ENCODE assay signal across 8 cellular contexts in the genomic region with DNA sequence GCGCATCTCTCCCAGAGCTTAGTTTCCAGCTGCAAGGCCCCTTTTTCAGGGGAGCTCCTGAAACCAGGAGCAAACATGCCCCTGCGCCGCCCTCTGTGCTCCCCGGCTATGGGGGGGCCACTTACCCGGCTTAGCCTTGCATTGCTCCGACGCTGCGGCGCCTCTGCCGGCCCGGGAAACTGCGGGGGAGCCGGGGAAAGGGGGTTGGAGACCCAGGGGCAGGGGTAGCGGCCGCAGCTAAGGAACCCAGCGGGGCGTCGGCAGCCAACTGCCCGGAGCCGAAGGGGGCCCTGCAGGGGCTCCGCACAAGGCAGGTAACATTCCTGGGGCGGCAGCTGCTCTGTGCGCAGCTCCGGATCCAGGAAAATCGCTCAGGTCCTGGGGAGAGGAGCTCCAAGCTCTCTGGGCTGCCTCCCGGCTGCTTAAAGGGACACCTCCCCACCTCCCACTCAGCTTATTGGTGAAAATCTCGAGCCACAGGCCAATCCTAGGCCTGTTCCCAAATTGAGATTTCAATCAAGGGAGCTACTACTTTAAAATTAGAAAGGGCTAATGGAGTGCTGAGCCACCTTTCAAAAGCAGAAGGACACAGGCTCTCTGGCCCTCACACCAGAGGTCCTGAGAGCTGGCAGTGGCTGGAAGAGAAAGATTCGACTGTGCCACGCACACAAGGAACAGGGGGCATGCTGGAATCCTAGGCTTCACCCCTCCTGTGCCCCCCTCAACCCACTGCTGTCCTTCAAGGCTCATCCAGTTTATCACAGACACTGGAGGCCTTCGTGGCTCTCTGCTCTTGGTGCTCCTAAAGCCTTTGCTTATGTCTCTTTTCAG. TPM values are rescaled to one million over a fixed set of nuclear protein-coding genes. Genes with fewer than 3 reads are reported as not detected.
DNase-seq lines count a peak whose midpoint lies in the region; ATAC-seq and TF ChIP-seq lines count a peak whose summit lies in the region.

No MANE protein-coding gene starts in this region.

- intact Hi-C loops in lower leg skin (cut with DNase I; ENCODE audit: low total_unique reads) = no loop called here

- TF ChIP-seq POLR2A in lower leg skin (IDR thresholded peaks at IDR 0.05) = no peak

- WGBS in lower leg skin, 2 donors = 15 to 16% methylated on average over 26 to 29 of the region's 30 CpGs

- no peak for ATAC-seq in HG03460 (IDR thresholded peaks at IDR 0.05; ENCODE audit: unreplicated experiment)

- peak; percentile 10 for DNase-seq in NCI-H146 treated with DMSO at 0.1 percent for 48 hours (lab: John Stamatoyannopoulos, UW; ENCODE audit: unreplicated experiment)
- peak; percentile 67 for DNase-seq in epithelial cell of esophagus (ENCODE audit: low read depth)
- DNase-seq in lower leg skin (ENCODE audit: low spot score in 2 of 2) = peak; percentile 55 to 89
- no peak for DNase-seq in SHP77 (lab: John Stamatoyannopoulos, UW)
- DNase-seq in NCI-H226 = no peak
- DNase-seq in cerebellar nuclear complex (lab: John Stamatoyannopoulos, UW) = no peak

- TF ChIP-seq CTCF in epithelial cell of esophagus (IDR thresholded peaks at IDR 0.05; ENCODE audit: insufficient read depth, low read depth, low read length, missing control alignments) = no peak
- no peak for TF ChIP-seq CTCF in lower leg skin (IDR thresholded peaks at IDR 0.05)

- H3K4me3 ChIP-seq in epithelial cell of esophagus (ENCODE audit: low read length) (peak overlapping the region; percentile 67), lower leg skin (ENCODE audit: low read depth, poor library complexity, severe bottlenecking) (peak overlapping the region; percentile 75)

- H3K27ac ChIP-seq in temporal lobe (ENCODE audit: low read depth, low read length) = peak overlapping the region; percentile 53

RNA-seq across cellular contexts. Expression of a gene that starts 42.7 kb away (rescaled TPM):
- total RNA-seq in lower leg skin (10 to 100 TPM; 10.2 to 18.7 (median 11.7) TPM), temporal lobe (78.7 TPM)

Comparison
In these comparisons a context has a peak if more than half of its experiments do, and no peak if none do; other contexts are left out.
1. DNase-seq: peak in NCI-H146 treated with DMSO at 0.1 percent for 48 hours (single experiment), epithelial cell of esophagus (single experiment) and lower leg skin (2 of 2); none in SHP77 (0 of 2), NCI-H226 (single experiment) and cerebellar nuclear complex (0 of 2).